ENCODE assay signal across 9 cellular contexts in genomic region chr10:97737770-97738265, GRCh38. TPM values are rescaled to one million over a fixed set of nuclear protein-coding genes. Genes with fewer than 3 reads are reported as not detected.
DNase-seq lines count a peak whose midpoint lies in the region; ATAC-seq and TF ChIP-seq lines count a peak whose summit lies in the region.
"Had no signal": no experiment of that assay in that cellular context is flagged by ENCODE, and none has a peak within 500 bp of the region (broad histone marks: within the 10 kb centered on the region; RNA-seq: fewer than 3 reads in every experiment).

No MANE protein-coding gene starts in this region.

- no peak for TF ChIP-seq POLR2A in spleen (IDR thresholded peaks at IDR 0.05)

- H3K27ac ChIP-seq in RWPE2 (ENCODE audit: poor library complexity, severe bottlenecking) (peak overlapping the region; percentile 44), foreskin keratinocyte (peak overlapping the region; percentile 60), spleen (peak overlapping the region; percentile 85 to 98 (median 94))

- ATAC-seq in GM21529 (IDR thresholded peaks at IDR 0.05; ENCODE audit: unreplicated experiment) (peak; percentile 15), RWPE2 (ENCODE audit: low read depth) (no peak), foreskin keratinocyte (no peak)

- H3K4me1 ChIP-seq in BE2C: peaks cover 3% of the 10 kb centered on the region
- H3K4me1 ChIP-seq in RWPE2 (ENCODE audit: insufficient read depth, poor library complexity, severe bottlenecking): peaks cover 5% of the 10 kb centered on the region
- H3K4me1 ChIP-seq in foreskin keratinocyte: no peaks in the 10 kb centered on the region
- peaks cover 10 to 60% (median 38%) of the 10 kb centered on the region in 6 donors for H3K4me1 ChIP-seq in spleen

- H3K4me3 ChIP-seq in BE2C (ENCODE audit: low read depth, low read length) (peak overlapping the region; percentile 86), RWPE2 (ENCODE audit: severe bottlenecking) (peak overlapping the region; percentile 89), spleen (peak overlapping the region; percentile 66 to 95 (median 84))

- H3K36me3 ChIP-seq in BE2C (no peaks in the 10 kb centered on the region), RWPE2 (ENCODE audit: low read depth) (peaks cover 44% of the 10 kb centered on the region), spleen (peaks cover 0 to 44% (median 18%) of the 10 kb centered on the region in 6 donors)

- TF ChIP-seq CTCF in BE2C (IDR thresholded peaks at IDR 0.05; ENCODE audit: low read depth, low read length): no peak
- no peak for TF ChIP-seq CTCF in RWPE2 (IDR thresholded peaks at IDR 0.05; ENCODE audit: poor library complexity, severe bottlenecking)
- no peak for TF ChIP-seq CTCF in foreskin keratinocyte (conservative IDR thresholded peaks at IDR 0.05)
- no peak for TF ChIP-seq CTCF in spleen (IDR thresholded peaks at IDR 0.05 in 8 of 11, conservative IDR thresholded peaks at IDR 0.05 in 3 of 11)

- DNase-seq in BE2C (no peak), RWPE2 (ENCODE audit: low spot score) (no peak), foreskin keratinocyte (no peak), spleen (no peak), posterior vena cava (ENCODE audit: low spot score) (no peak), DMS79 (lab: John Stamatoyannopoulos, UW) (no peak), RKO (ENCODE audit: low spot score) (no peak)

- H3K27me3 ChIP-seq in BE2C (no peaks in the 10 kb centered on the region), RWPE2 (ENCODE audit: insufficient read depth, poor library complexity, severe bottlenecking) (no peaks in the 10 kb centered on the region), foreskin keratinocyte (no peaks in the 10 kb centered on the region), spleen (replicated peaks in 1 of 7) (no peaks in the 10 kb centered on the region)

- no peaks in the 10 kb centered on the region for H3K9me3 ChIP-seq in BE2C
- no peaks in the 10 kb centered on the region for H3K9me3 ChIP-seq in RWPE2 (ENCODE audit: severe bottlenecking)
- no peaks in the 10 kb centered on the region for H3K9me3 ChIP-seq in spleen

- WGBS in spleen, 5 donors: 30 to 35% (median 34%) methylated on average over 14 of the region's 14 CpGs

- intact Hi-C loops in spleen (cut with DNase I; ENCODE audit: low total_unique reads): loop anchor here (5.0 kb wide), 1 partner anchor 36 kb away; no protein-coding TSS in a partner anchor
- intact Hi-C loops in posterior vena cava (cut with DNase I): loop anchor here in 1 of 2 donors (5.0 kb wide), 1 partner anchor 51 kb away; the partner anchor contains the start of gene AVPI1

RNA-seq across cellular contexts. Expression of gene ZFYVE27, which starts 0.9 kb away (rescaled TPM):
- 42.3 TPM for polyA plus RNA-seq in BE2C (2012; ENCODE audit: insufficient read depth, insufficient read length, low read depth)
- total RNA-seq in foreskin keratinocyte (15.3 and 18.3 TPM in 2 replicates), spleen (10 to 100 TPM; 29.2 to 42.2 (median 34.1) TPM), posterior vena cava (10 to 100 TPM; 15.8 to 16.0 TPM)
- polyA plus RNA-seq in foreskin keratinocyte (14.1 and 14.2 TPM in 2 replicates), spleen (10 to 100 TPM; 16.8 to 24.7 (median 17.5) TPM)

RNA-seq across cellular contexts. Expression of gene MARVELD1, which starts 24.3 kb away (rescaled TPM):
- polyA plus RNA-seq in BE2C (2012; ENCODE audit: insufficient read depth, insufficient read length, low read depth): 37.4 TPM
- 52.9 and 58.6 TPM in 2 replicates for total RNA-seq in foreskin keratinocyte
- 47.6 and 53.0 TPM in 2 replicates for polyA plus RNA-seq in foreskin keratinocyte
- total RNA-seq in spleen: 10 to 100 TPM; 11.0 to 24.6 (median 17.2) TPM
- polyA plus RNA-seq in spleen: 1 to 10 TPM; 3.7 to 7.8 (median 6.4) TPM
- 10 to 100 TPM; 87.5 to 96.8 TPM for total RNA-seq in posterior vena cava

RNA-seq across cellular contexts. Expression of gene SFRP5, which starts 34.0 kb away (rescaled TPM):
- not detected for polyA plus RNA-seq in BE2C (2012; ENCODE audit: insufficient read depth, insufficient read length, low read depth)
- total RNA-seq in foreskin keratinocyte (not detected in 2 replicates), spleen (not detected), posterior vena cava (under 1 TPM; 0.38 to 0.56 TPM)
- polyA plus RNA-seq in foreskin keratinocyte (0.02 TPM in 1 of 2 replicates, not detected in the other), spleen (1 to 10 TPM in 1 of 3 donors, under 1 TPM in 1, not detected in 1; 0.09 to 3.6 TPM)
- total RNA-seq: lung microvascular endothelial cell had no signal

RNA-seq across cellular contexts. Expression of gene AVPI1, which starts 50.8 kb away (rescaled TPM):
- 10.0 TPM for polyA plus RNA-seq in BE2C (2012; ENCODE audit: insufficient read depth, insufficient read length, low read depth)
- 19.7 and 22.7 TPM in 2 replicates for total RNA-seq in foreskin keratinocyte
- 20.4 and 24.0 TPM in 2 replicates for polyA plus RNA-seq in foreskin keratinocyte
- total RNA-seq in spleen: 10 to 100 TPM in 6 of 7 donors, 1 to 10 TPM in 1; 4.8 to 35.8 (median 16.0) TPM
- polyA plus RNA-seq in spleen: 10 to 100 TPM in 1 of 3 donors, 1 to 10 TPM in 2; 4.0 to 12.2 (median 6.2) TPM
- 10 to 100 TPM; 15.0 to 17.6 TPM for total RNA-seq in posterior vena cava

Comparison
In these comparisons a context has a peak if more than half of its experiments do, and no peak if none do; other contexts are left out.
1. H3K27ac ChIP-seq: peak in every context shown above with its lines; median percentile 94 in spleen; 60 in foreskin keratinocyte; 44 in RWPE2.